10 cellular contexts compared by ENCODE assay signal in the genomic region with DNA sequence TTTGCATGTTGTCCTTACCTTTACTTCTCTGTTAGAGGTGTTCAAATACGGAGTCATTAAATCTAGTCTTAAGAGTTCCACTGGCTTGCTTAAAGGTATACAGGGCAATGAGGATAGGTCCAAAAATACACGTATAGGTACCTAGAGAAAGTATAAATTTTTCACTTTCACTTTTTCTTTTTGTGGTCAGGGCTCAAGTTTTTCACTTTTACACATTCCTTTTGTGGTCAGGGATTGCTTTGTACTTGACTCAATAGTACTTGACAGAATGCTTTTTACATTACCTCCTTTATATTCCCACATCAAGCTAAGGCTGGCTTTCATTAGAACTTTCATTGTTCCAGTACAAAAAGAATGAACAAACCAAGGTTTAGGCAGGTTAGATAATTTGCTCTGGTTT. TPM values are rescaled to one million over a fixed set of nuclear protein-coding genes. Genes with fewer than 3 reads are reported as not detected.
A peak's percentile ranks its signal among the peaks of the same experiment; 100 is the strongest.
DNase-seq lines count a peak whose midpoint lies in the region; ATAC-seq and TF ChIP-seq lines count a peak whose summit lies in the region.
"Had no signal": no experiment of that assay in that cellular context is flagged by ENCODE, and none has a peak within 500 bp of the region (broad histone marks: within the 10 kb centered on the region; RNA-seq: fewer than 3 reads in every experiment).

No MANE protein-coding gene starts in this region.

- H3K4me3 Mint-ChIP-seq in HFFc6 (no peak overlapping the region), T-helper 17 cell (no peak overlapping the region), memory B cell (no peak overlapping the region)
- H3K4me3 Mint-ChIP-seq: endodermal cell had no signal

- no peaks in the 10 kb centered on the region for H3K9me3 ChIP-seq in T-helper 17 cell (ENCODE audit: control insufficient read depth, low read length, poor library complexity, severe bottlenecking)

- peaks cover 2% of the 10 kb centered on the region; the same call in 1 of the 2 replicates for H3K27me3 Mint-ChIP-seq in HFFc6 (ENCODE audit: insufficient read depth)
- H3K27me3 Mint-ChIP-seq in T-helper 17 cell, result no peaks in the 10 kb centered on the region
- H3K27me3 Mint-ChIP-seq in memory B cell, result no peaks in the 10 kb centered on the region

- peaks cover 50% of the 10 kb centered on the region for H3K36me3 Mint-ChIP-seq in HFFc6 (ENCODE audit: low read depth)
- peaks cover 10% of the 10 kb centered on the region for H3K36me3 Mint-ChIP-seq in T-helper 17 cell (ENCODE audit: low read depth)
- H3K36me3 Mint-ChIP-seq in memory B cell, result peaks cover 49% of the 10 kb centered on the region

- no peak for TF ChIP-seq CTCF in HFFc6 (IDR thresholded peaks at IDR 0.05)

- peak overlapping the region; percentile 15; the same call in 1 of the 2 replicates for H3K27ac Mint-ChIP-seq in HFFc6
- peak overlapping the region; percentile 19 for H3K27ac Mint-ChIP-seq in T-helper 17 cell
- peak overlapping the region; percentile 29 for H3K27ac Mint-ChIP-seq in memory B cell
- H3K27ac Mint-ChIP-seq: endodermal cell had no signal

- no peaks in the 10 kb centered on the region; the same call in 1 of the 2 replicates for H3K9me3 Mint-ChIP-seq in HFFc6
- H3K9me3 Mint-ChIP-seq in memory B cell, result peaks cover 3% of the 10 kb centered on the region
- H3K9me3 Mint-ChIP-seq: endodermal cell had no signal

- DNase-seq in HFFc6, result no peak
- no peak for DNase-seq in T-helper 17 cell
- no peak for DNase-seq in memory B cell (ENCODE audit: low spot score in 2 of 2)
- no peak for DNase-seq in activated CD4-positive, CD25-positive, alpha-beta regulatory T cell (lab: John Stamatoyannopoulos, UW)
- no peak for DNase-seq in HT-29 (ENCODE audit: low spot score)
- DNase-seq in DMS114 treated with DMSO at 0.1 percent for 48 hours (lab: John Stamatoyannopoulos, UW; ENCODE audit: unreplicated experiment), result no peak
- no peak for DNase-seq in SHP77 treated with DMSO at 0.1 percent for 48 hours (lab: John Stamatoyannopoulos, UW)
- DNase-seq: activated gamma-delta T cell treated with Interleukin-2 at 50 U/mL for 16 hours, endodermal cell had no signal

- ATAC-seq in GM18519 (IDR thresholded peaks at IDR 0.05; ENCODE audit: low FRiP score, unreplicated experiment), result peak; percentile 66
- ATAC-seq in T-helper 17 cell, result no peak
- no peak for ATAC-seq in memory B cell (ENCODE audit: low read depth)

- H3K4me1 Mint-ChIP-seq in HFFc6 (ENCODE audit: low read depth) (peaks cover 28% of the 10 kb centered on the region), T-helper 17 cell (peaks cover 21% of the 10 kb centered on the region), memory B cell (peaks cover 14% of the 10 kb centered on the region)
- H3K4me1 Mint-ChIP-seq: endodermal cell had no signal

RNA-seq across cellular contexts. Expression of gene TMEM184C, which starts 21.7 kb away (rescaled TPM):
- total RNA-seq in HFFc6 (2021; fragmentation: NEBNext Ultra II Directional; extraction: Animal tissue kit (Norgen Biotek cat#: 25700)), result 10 to 100 TPM; 36.8 to 42.0 (median 39.8) TPM
- 10 to 100 TPM; 14.2 to 18.0 TPM for total RNA-seq in T-helper 17 cell
- total RNA-seq in HT-29 (2014; rRNA removed; shearing (Covaris generic)), result 17.0 and 17.1 TPM in 2 replicates

RNA-seq across cellular contexts. Expression of gene PRMT9, which starts 45.0 kb away (rescaled TPM):
- 1 to 10 TPM; 6.5 to 8.5 (median 7.3) TPM for total RNA-seq in HFFc6 (2021; fragmentation: NEBNext Ultra II Directional; extraction: Animal tissue kit (Norgen Biotek cat#: 25700))
- total RNA-seq in T-helper 17 cell, result 10 to 100 TPM; 13.9 to 21.3 TPM
- total RNA-seq in HT-29 (2014; rRNA removed; shearing (Covaris generic)), result 2.4 and 3.8 TPM in 2 replicates
